6 cellular contexts compared by ENCODE assay signal in genomic region chr19:55117063-55117635, GRCh38. TPM values are rescaled to one million over a fixed set of nuclear protein-coding genes. Genes with fewer than 3 reads are reported as not detected.
DNase-seq lines count a peak whose midpoint lies in the region; ATAC-seq and TF ChIP-seq lines count a peak whose summit lies in the region.

No MANE protein-coding gene starts in this region.

- H3F3A ChIP-seq in SU-DHL-6 (ENCODE audit: insufficient read depth), result peaks cover 16% of the 10 kb centered on the region

- H3K27me3 ChIP-seq in SU-DHL-6 (ENCODE audit: low read length) (no peaks in the 10 kb centered on the region), aorta (ENCODE audit: control insufficient read depth in 1 of 2, insufficient read depth in 2 of 2, low read length in 1 of 2) (no peaks in the 10 kb centered on the region)

- H3K36me3 ChIP-seq in SU-DHL-6 (ENCODE audit: low read length) (no peaks in the 10 kb centered on the region), aorta (ENCODE audit: control insufficient read depth in 1 of 2, insufficient read depth in 2 of 2, low read length in 1 of 2) (no peaks in the 10 kb centered on the region)

- peak overlapping the region; percentile 100 for H3K4me3 Mint-ChIP-seq in activated CD4-positive, alpha-beta T cell treated with anti-CD3 and anti-CD28 coated beads, Interleukin-2, amount 10 ng/mL, durations not matched to agents 7 days and 5 days

- peak overlapping the region; percentile 93 for H3K4me3 ChIP-seq in SU-DHL-6 (ENCODE audit: insufficient read depth, low read length, poor library complexity, severe bottlenecking)
- peak overlapping the region; percentile 86 for H3K4me3 ChIP-seq in iPS-18c (ENCODE audit: insufficient read depth, low read depth, low read length)
- peak overlapping the region; percentile 51 to 59 for H3K4me3 ChIP-seq in aorta (ENCODE audit: low read length in 2 of 2)

- POLR2A ChIA-PET in activated CD4-positive, alpha-beta T cell treated with anti-CD3 and anti-CD28 coated beads, Interleukin-2, amount 10 ng/mL, durations not matched to agents 7 days and 5 days (lab: Charles Lee), result interaction anchor here (1.0 kb wide), 2 partner anchors 32 to 136 kb away, joined by 3 to 5 read pairs; no protein-coding TSS in a partner anchor

- no peak for TF ChIP-seq CTCF in SU-DHL-6 (IDR thresholded peaks at IDR 0.05; ENCODE audit: insufficient read depth, low read length, poor library complexity, severe bottlenecking)

- DNase-seq in activated CD4-positive, alpha-beta T cell treated with anti-CD3 and anti-CD28 coated beads, Interleukin-2, amount 10 ng/mL, durations not matched to agents 7 days and 5 days, result peak; percentile 16
- DNase-seq in activated CD4-positive, alpha-beta T cell treated with anti-CD3 and anti-CD28 coated beads, Interleukin-2, amount 50 U/mL, for 1 hour, result no peak
- DNase-seq in aorta, result peak; percentile 64 to 83

- peaks cover 47% of the 10 kb centered on the region for H3K79me2 ChIP-seq in SU-DHL-6 (ENCODE audit: insufficient read depth, low read length)

- peak overlapping the region; percentile 94 for H3K9ac ChIP-seq in SU-DHL-6 (ENCODE audit: low read length)

- H3K9me2 ChIP-seq in SU-DHL-6 (replicated peaks; ENCODE audit: insufficient read depth, low read length), result no peaks in the 10 kb centered on the region

- H3K27ac Mint-ChIP-seq in activated CD4-positive, alpha-beta T cell treated with anti-CD3 and anti-CD28 coated beads, Interleukin-2, amount 10 ng/mL, durations not matched to agents 7 days and 5 days, result peak overlapping the region; percentile 97

- peaks cover 8% of the 10 kb centered on the region for H3K27me3 Mint-ChIP-seq in activated CD4-positive, alpha-beta T cell treated with anti-CD3 and anti-CD28 coated beads, Interleukin-2, amount 10 ng/mL, durations not matched to agents 7 days and 5 days

- no peak overlapping the region for H2AFZ ChIP-seq in SU-DHL-6 (ENCODE audit: low read depth, low read length, severe bottlenecking)

- peaks cover 11% of the 10 kb centered on the region for H3K36me3 Mint-ChIP-seq in activated CD4-positive, alpha-beta T cell treated with anti-CD3 and anti-CD28 coated beads, Interleukin-2, amount 10 ng/mL, durations not matched to agents 7 days and 5 days (ENCODE audit: low read depth)

- H3K4me2 ChIP-seq in SU-DHL-6 (ENCODE audit: low read depth, low read length, poor library complexity, severe bottlenecking), result peak overlapping the region; percentile 80

- intact Hi-C loops in aorta (cut with DNase I), result loop anchor here in 1 of 2 donors (2.0 to 10.0 kb wide), 2 partner anchors 30 to 1252 kb away; partner anchors contain the start of gene MYADM

- 0 to 1% methylated on average over 40 to 88 of the region's 88 CpGs for WGBS in aorta, 2 donors

- ATAC-seq in aorta (ENCODE audit: low FRiP score) (no peak), HG03025 (IDR thresholded peaks at IDR 0.05; ENCODE audit: low FRiP score, unreplicated experiment) (no peak)

- no peaks in the 10 kb centered on the region for H3K9me3 ChIP-seq in SU-DHL-6 (ENCODE audit: insufficient read depth, low read length)
- H3K9me3 ChIP-seq in iPS-18c (ENCODE audit: control insufficient read depth, insufficient read depth, low read length), result no peaks in the 10 kb centered on the region
- H3K9me3 ChIP-seq in aorta (ENCODE audit: control insufficient read depth, low read length), result no peaks in the 10 kb centered on the region

- H3K9me3 Mint-ChIP-seq in activated CD4-positive, alpha-beta T cell treated with anti-CD3 and anti-CD28 coated beads, Interleukin-2, amount 10 ng/mL, durations not matched to agents 7 days and 5 days, result no peaks in the 10 kb centered on the region

- H4K20me1 ChIP-seq in SU-DHL-6 (ENCODE audit: low read depth, low read length), result no peaks in the 10 kb centered on the region; the same call in 1 of the 2 replicates

- H3K4me1 Mint-ChIP-seq in activated CD4-positive, alpha-beta T cell treated with anti-CD3 and anti-CD28 coated beads, Interleukin-2, amount 10 ng/mL, durations not matched to agents 7 days and 5 days, result peaks cover 38% of the 10 kb centered on the region

- CTCF ChIA-PET in activated CD4-positive, alpha-beta T cell treated with anti-CD3 and anti-CD28 coated beads, Interleukin-2, amount 10 ng/mL, durations not matched to agents 7 days and 5 days (lab: Charles Lee), result interaction anchor here (1.1 to 1.2 kb wide), 2 partner anchors 11 to 387 kb away, joined by 3 to 4 read pairs; no protein-coding TSS in a partner anchor

- H3K4me1 ChIP-seq in aorta (ENCODE audit: control insufficient read depth in 1 of 2, insufficient read depth in 2 of 2, low read length in 2 of 2), result no peaks in the 10 kb centered on the region

- peak overlapping the region; percentile 91 for H3K27ac ChIP-seq in SU-DHL-6 (ENCODE audit: low read depth, low read length)
- H3K27ac ChIP-seq in aorta (ENCODE audit: low read depth in 1 of 2, low read length in 2 of 2), result peak overlapping the region; percentile 53 to 71

RNA-seq across cellular contexts. Expression of gene PPP1R12C, which starts 0.3 kb away (rescaled TPM):
- 100 to 1,000 TPM; 135 to 152 TPM for total RNA-seq in activated CD4-positive, alpha-beta T cell treated with anti-CD3 and anti-CD28 coated beads, Interleukin-2, amount 10 ng/mL, durations not matched to agents 7 days and 5 days
- 100 to 1,000 TPM; 134 to 218 TPM for total RNA-seq in aorta
- polyA plus RNA-seq in aorta, result 100 to 1,000 TPM; 104 to 432 TPM

RNA-seq across cellular contexts. Expression of gene TNNT1, which starts 31.9 kb away (rescaled TPM):
- total RNA-seq in activated CD4-positive, alpha-beta T cell treated with anti-CD3 and anti-CD28 coated beads, Interleukin-2, amount 10 ng/mL, durations not matched to agents 7 days and 5 days, result under 1 TPM in 1 of 2 experiments, not detected in 1; 0.32 TPM
- 1 to 10 TPM in 1 of 2 donors, not detected in 1; 1.3 TPM for total RNA-seq in aorta
- 1 to 10 TPM; 1.4 to 2.0 TPM for polyA plus RNA-seq in aorta

RNA-seq across cellular contexts. Expression of gene TNNI3, which starts 40.4 kb away (rescaled TPM):
- total RNA-seq in activated CD4-positive, alpha-beta T cell treated with anti-CD3 and anti-CD28 coated beads, Interleukin-2, amount 10 ng/mL, durations not matched to agents 7 days and 5 days, result not detected
- total RNA-seq in aorta, result not detected
- 10 to 100 TPM in 1 of 2 donors, under 1 TPM in 1; 0.51 to 14.1 TPM for polyA plus RNA-seq in aorta

RNA-seq across cellular contexts. Expression of gene EPS8L1, which starts 41.5 kb away (rescaled TPM):
- 1 to 10 TPM; 3.2 to 5.5 TPM for total RNA-seq in activated CD4-positive, alpha-beta T cell treated with anti-CD3 and anti-CD28 coated beads, Interleukin-2, amount 10 ng/mL, durations not matched to agents 7 days and 5 days
- total RNA-seq in aorta, result 1 to 10 TPM in 1 of 2 donors, under 1 TPM in 1; 0.81 to 4.1 TPM
- polyA plus RNA-seq in aorta, result 10 to 100 TPM in 1 of 2 donors, under 1 TPM in 1; 0.38 to 10.8 TPM

RNA-seq across cellular contexts. Expression of gene DNAAF3, which starts 49.3 kb away (rescaled TPM):
- total RNA-seq in activated CD4-positive, alpha-beta T cell treated with anti-CD3 and anti-CD28 coated beads, Interleukin-2, amount 10 ng/mL, durations not matched to agents 7 days and 5 days, result not detected
- not detected for total RNA-seq in aorta
- under 1 TPM; 0.38 to 0.87 TPM for polyA plus RNA-seq in aorta
